In genomic region chr16:89489040-89489721, GRCh38 we compare ENCODE assay signal across 8 cellular contexts. TPM values are rescaled to one million over a fixed set of nuclear protein-coding genes. Genes with fewer than 3 reads are reported as not detected.
DNase-seq lines count a peak whose midpoint lies in the region; TF ChIP-seq lines count a peak whose summit lies in the region.

No MANE protein-coding gene starts in this region.

- WGBS in liver: under 1% methylated on average over 49 of the region's 49 CpGs

- H3K9me3 ChIP-seq in liver (ENCODE audit: control insufficient read depth in 4 of 4, low read length in 3 of 4): no peaks in the 10 kb centered on the region

- H3K4me1 ChIP-seq in liver (ENCODE audit: control insufficient read depth in 4 of 4, insufficient read depth in 4 of 4, low read length in 3 of 4): peaks cover 3 to 46% (median 42%) of the 10 kb centered on the region in 4 donors

- peak; percentile 38 for TF ChIP-seq CTCF in liver (IDR thresholded peaks at IDR 0.05; ENCODE audit: low read depth, low read length, missing input control)

- peak overlapping the region; percentile 74 to 82 for H3K9ac ChIP-seq in liver (ENCODE audit: low read depth in 1 of 2, low read length in 2 of 2)

- TF ChIP-seq RAD21 in liver (IDR thresholded peaks at IDR 0.05): peak; percentile 52 to 74

- peak overlapping the region; percentile 15 to 97 (median 52) for H3K4me3 ChIP-seq in liver (ENCODE audit: low read depth in 1 of 3, low read length in 3 of 3)

- H3K36me3 ChIP-seq in liver (ENCODE audit: control insufficient read depth in 4 of 4, insufficient read depth in 3 of 4, low read depth in 1 of 4, low read length in 3 of 4): peaks cover 0 to 3% (median 0%) of the 10 kb centered on the region in 4 donors

- H3K27ac ChIP-seq in liver (ENCODE audit: low read depth in 1 of 2, low read length in 2 of 2): peak overlapping the region; percentile 77 to 79

- H3K27me3 ChIP-seq in liver (ENCODE audit: control insufficient read depth in 4 of 4, insufficient read depth in 4 of 4, low read length in 3 of 4): no peaks in the 10 kb centered on the region

- DNase-seq in COLO668 (lab: John Stamatoyannopoulos, UW; ENCODE audit: unreplicated experiment): peak; percentile 71
- DNase-seq in GOT3 (lab: John Stamatoyannopoulos, UW): peak; percentile 35
- DNase-seq in NCI-H526 treated with DMSO at 0.1 percent for 48 hours (lab: John Stamatoyannopoulos, UW): peak; percentile 29
- peak; percentile 81 to 88 for DNase-seq in activated CD4-positive, alpha-beta T cell treated with anti-CD3 and anti-CD28 coated beads, Interleukin-2, amount 50 U/mL, for 4 hours
- DNase-seq in dermis microvascular lymphatic vessel endothelial cell (ENCODE audit: low read depth in 2 of 2): peak; percentile 63 to 93
- DNase-seq in stimulated activated CD4-positive, alpha-beta T cell treated with anti-CD3 and anti-CD28 coated beads, Interleukin-2, amount 100 ng/mL, for 48 hours: peak; percentile 73
- DNase-seq in T1000 (lab: John Stamatoyannopoulos, UW): no peak

TF ChIP-seq in liver, 16 proteins besides CTCF, POLR2A, EP300 and RAD21:
- peak; percentile 16 to 48 for TF ChIP-seq RXRA (IDR thresholded peaks at IDR 0.05)
- no peak for TF ChIP-seq REST (IDR thresholded peaks at IDR 0.05)
- no peak for TF ChIP-seq FOXA1 (IDR thresholded peaks at IDR 0.05)
- no peak for TF ChIP-seq GABPA (IDR thresholded peaks at IDR 0.05 in 1 of 2, conservative IDR thresholded peaks at IDR 0.05 in 1 of 2)
- TF ChIP-seq YY1 (IDR thresholded peaks at IDR 0.05): no peak
- TF ChIP-seq SP1 (IDR thresholded peaks at IDR 0.05): peak; percentile 44
- TF ChIP-seq MAX (IDR thresholded peaks at IDR 0.05): peak; percentile 50
- no peak for TF ChIP-seq HNF4G (IDR thresholded peaks at IDR 0.05)
- no peak for TF ChIP-seq ZBTB33 (IDR thresholded peaks at IDR 0.05)
- TF ChIP-seq HNF4A (conservative IDR thresholded peaks at IDR 0.05): peak in 1 of 2 donors; percentile 16
- peak; percentile 92 for TF ChIP-seq ATF3 (IDR thresholded peaks at IDR 0.05)
- peak; percentile 25 for TF ChIP-seq TAF1 (conservative IDR thresholded peaks at IDR 0.05)
- TF ChIP-seq NR2F2 (IDR thresholded peaks at IDR 0.05): peak; percentile 53

RNA-seq across cellular contexts. Expression of gene ANKRD11, which starts 1.2 kb away (rescaled TPM):
- total RNA-seq in dermis microvascular lymphatic vessel endothelial cell (33.1 and 55.5 TPM in 2 replicates), liver (10 to 100 TPM; 33.0 to 55.1 TPM)
- polyA plus RNA-seq in liver: 10 to 100 TPM; 16.3 to 22.9 TPM

RNA-seq across cellular contexts. Expression of gene SPG7, which starts 19.0 kb away (rescaled TPM):
- 93.1 and 118 TPM in 2 replicates for total RNA-seq in dermis microvascular lymphatic vessel endothelial cell
- total RNA-seq in liver: 100 to 1,000 TPM in 1 of 2 donors, 10 to 100 TPM in 1; 43.7 to 102 TPM
- 10 to 100 TPM; 34.5 to 55.3 TPM for polyA plus RNA-seq in liver
